ENCODE assay signal across 8 cellular contexts in the genomic region with DNA sequence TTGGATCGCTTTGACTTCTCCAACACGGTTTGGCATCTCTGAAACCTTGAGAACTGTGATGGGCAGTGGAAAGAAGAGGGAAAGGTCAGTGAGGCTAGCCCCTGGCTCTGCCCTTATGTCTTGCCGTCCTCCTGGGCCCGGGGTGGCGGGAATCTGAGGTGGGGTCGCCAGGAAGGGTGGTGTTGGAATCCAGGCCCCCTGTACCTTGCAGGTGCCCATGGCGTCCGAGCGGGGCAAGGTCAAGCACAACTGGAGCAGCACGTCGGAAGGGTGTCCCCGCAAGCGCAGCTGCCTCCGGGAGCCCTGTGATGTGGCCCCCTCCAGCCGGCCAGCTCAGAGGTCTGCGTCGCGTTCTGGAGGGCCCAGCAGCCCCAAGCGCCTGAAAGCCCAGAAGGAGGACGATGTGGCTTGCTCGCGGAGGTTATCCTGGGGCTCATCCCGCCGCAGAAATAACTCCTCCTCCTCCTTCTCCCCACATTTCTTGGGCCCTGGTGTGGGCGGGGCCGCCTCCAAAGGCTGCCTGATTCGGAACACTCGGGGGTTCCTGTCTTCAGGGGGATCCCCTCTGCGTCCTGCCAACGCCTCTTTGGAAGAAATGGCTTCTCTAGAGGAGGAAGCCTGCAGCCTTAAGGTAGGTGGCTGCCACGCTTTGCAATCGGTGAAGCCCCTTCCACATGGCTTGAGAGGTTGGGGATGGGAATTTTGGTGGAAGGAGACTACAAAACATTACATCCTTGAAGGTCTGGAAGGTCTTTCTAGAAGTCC. TPM values are rescaled to one million over a fixed set of nuclear protein-coding genes. Genes with fewer than 3 reads are reported as not detected.
DNase-seq lines count a peak whose midpoint lies in the region; ATAC-seq, FAIRE-seq and TF ChIP-seq lines count a peak whose summit lies in the region.

No MANE protein-coding gene starts in this region.

- peaks cover 62% of the 10 kb centered on the region for H3K4me1 Mint-ChIP-seq in activated T-helper 1 cell treated with anti-CD3 and anti-CD28 coated beads, Interleukin-12 subunit alpha, Interleukin-12 subunit beta, Interleukin-2, Interleukin-4 antibody, amounts not matched to agents 30 ng/mL and 10 ng/mL and 1 ng/mL, durations not matched to agents 14 hours and 24 hours and 36 hours (ENCODE audit: low read depth)

- peaks cover 0 to 19% (median 5%) of the 10 kb centered on the region in 4 donors for H3K9me3 ChIP-seq in upper lobe of left lung

- TF ChIP-seq EP300 in upper lobe of left lung (IDR thresholded peaks at IDR 0.05) = no peak

- peaks cover 64% of the 10 kb centered on the region for H3K36me3 Mint-ChIP-seq in activated T-helper 1 cell treated with anti-CD3 and anti-CD28 coated beads, Interleukin-12 subunit alpha, Interleukin-12 subunit beta, Interleukin-2, Interleukin-4 antibody, amounts not matched to agents 30 ng/mL and 10 ng/mL and 1 ng/mL, durations not matched to agents 14 hours and 24 hours and 36 hours (ENCODE audit: low read depth)

- TF ChIP-seq CTCF in fibroblast of the aortic adventitia (IDR thresholded peaks at IDR 0.05; ENCODE audit: insufficient read depth, low read length) (no peak), omental fat pad (IDR thresholded peaks at IDR 0.05) (no peak), upper lobe of left lung (IDR thresholded peaks at IDR 0.05) (no peak)

- peaks cover 20% of the 10 kb centered on the region for H3K9me3 Mint-ChIP-seq in activated T-helper 1 cell treated with anti-CD3 and anti-CD28 coated beads, Interleukin-12 subunit alpha, Interleukin-12 subunit beta, Interleukin-2, Interleukin-4 antibody, amounts not matched to agents 30 ng/mL and 10 ng/mL and 1 ng/mL, durations not matched to agents 14 hours and 24 hours and 36 hours

- H3K4me1 ChIP-seq in upper lobe of left lung = peaks cover 24 to 38% (median 29%) of the 10 kb centered on the region in 4 donors

- peaks cover 3 to 27% (median 14%) of the 10 kb centered on the region in 4 donors for H3K36me3 ChIP-seq in upper lobe of left lung

- intact Hi-C loops in activated T-helper 1 cell treated with anti-CD3 and anti-CD28 coated beads, Interleukin-12 subunit alpha, Interleukin-12 subunit beta, Interleukin-2, Interleukin-4 antibody, amounts not matched to agents 30 ng/mL and 10 ng/mL and 1 ng/mL, durations not matched to agents 14 hours and 24 hours and 36 hours (cut with micrococcal nuclease) = loop anchor here (1.0 to 2.0 kb wide), 4 partner anchors 134 to 853 kb away; a partner anchor contains a TSS

- peak overlapping the region; percentile 89 to 92 (median 90) for H3K27ac ChIP-seq in upper lobe of left lung

- WGBS in upper lobe of left lung, 2 donors = 0 to 2% methylated on average over 12 to 32 of the region's 32 CpGs

- ATAC-seq in omental fat pad (ENCODE audit: low FRiP score) (peak; percentile 8), upper lobe of left lung (ENCODE audit: low FRiP score in 2 of 2) (peak in 1 of 2 donors; percentile 40), GM19023 (IDR thresholded peaks at IDR 0.05; ENCODE audit: unreplicated experiment) (no peak)

- H3K4me3 Mint-ChIP-seq in activated T-helper 1 cell treated with anti-CD3 and anti-CD28 coated beads, Interleukin-12 subunit alpha, Interleukin-12 subunit beta, Interleukin-2, Interleukin-4 antibody, amounts not matched to agents 30 ng/mL and 10 ng/mL and 1 ng/mL, durations not matched to agents 14 hours and 24 hours and 36 hours = peak overlapping the region; percentile 97

- FAIRE-seq in GM18507 (lab: Jason Lieb, UNC) = peak; percentile 64

- TF ChIP-seq POLR2A in upper lobe of left lung (IDR thresholded peaks at IDR 0.05) = no peak

- no peaks in the 10 kb centered on the region for H3K27me3 Mint-ChIP-seq in activated T-helper 1 cell treated with anti-CD3 and anti-CD28 coated beads, Interleukin-12 subunit alpha, Interleukin-12 subunit beta, Interleukin-2, Interleukin-4 antibody, amounts not matched to agents 30 ng/mL and 10 ng/mL and 1 ng/mL, durations not matched to agents 14 hours and 24 hours and 36 hours (ENCODE audit: insufficient read depth)

- peak overlapping the region; percentile 97 for H3K27ac Mint-ChIP-seq in activated T-helper 1 cell treated with anti-CD3 and anti-CD28 coated beads, Interleukin-12 subunit alpha, Interleukin-12 subunit beta, Interleukin-2, Interleukin-4 antibody, amounts not matched to agents 30 ng/mL and 10 ng/mL and 1 ng/mL, durations not matched to agents 14 hours and 24 hours and 36 hours

- H3K4me3 ChIP-seq in fibroblast of the aortic adventitia (ENCODE audit: low read depth, low read length) (peak overlapping the region; percentile 93), upper lobe of left lung (peak overlapping the region; percentile 69 to 95 (median 84))

- DNase-seq in GM18507 (ENCODE audit: extremely low spot score, insufficient read length, low read depth) = no peak
- DNase-seq in NCI-H69 (lab: John Stamatoyannopoulos, UW) = peak; percentile 30
- DNase-seq in activated T-helper 1 cell treated with anti-CD3 and anti-CD28 coated beads, Interleukin-12 subunit alpha, Interleukin-12 subunit beta, Interleukin-2, Interleukin-4 antibody, amounts not matched to agents 30 ng/mL and 10 ng/mL and 1 ng/mL, durations not matched to agents 14 hours and 24 hours and 36 hours (ENCODE audit: low spot score) = peak; percentile 47
- DNase-seq in fibroblast of the aortic adventitia (ENCODE audit: low read depth) = peak; percentile 5
- no peak for DNase-seq in omental fat pad (ENCODE audit: low spot score)
- DNase-seq in upper lobe of left lung = peak; percentile 51 to 79
- no peak for DNase-seq in NCI-H1694 (lab: John Stamatoyannopoulos, UW)

- no peaks in the 10 kb centered on the region for H3K27me3 ChIP-seq in upper lobe of left lung

RNA-seq across cellular contexts. Expression of a gene that starts 0.9 kb away (rescaled TPM):
- total RNA-seq in activated T-helper 1 cell treated with anti-CD3 and anti-CD28 coated beads, Interleukin-12 subunit alpha, Interleukin-12 subunit beta, Interleukin-2, Interleukin-4 antibody, amounts not matched to agents 30 ng/mL and 10 ng/mL and 1 ng/mL, durations not matched to agents 14 hours and 24 hours and 36 hours = 80.4 and 81.5 TPM in 2 replicates
- total RNA-seq in fibroblast of the aortic adventitia (ENCODE audit: low replicate concordance) (20.8 and 25.6 TPM in 2 replicates), omental fat pad (10 to 100 TPM; 15.1 to 28.7 (median 20.6) TPM), upper lobe of left lung (10 to 100 TPM; 20.3 to 34.6 (median 26.0) TPM)

RNA-seq across cellular contexts. Expression of a gene that starts 43.6 kb away (rescaled TPM):
- total RNA-seq in activated T-helper 1 cell treated with anti-CD3 and anti-CD28 coated beads, Interleukin-12 subunit alpha, Interleukin-12 subunit beta, Interleukin-2, Interleukin-4 antibody, amounts not matched to agents 30 ng/mL and 10 ng/mL and 1 ng/mL, durations not matched to agents 14 hours and 24 hours and 36 hours = 1.8 and 2.4 TPM in 2 replicates
- not detected in 2 replicates for total RNA-seq in fibroblast of the aortic adventitia (ENCODE audit: low replicate concordance)
- 1 to 10 TPM in 1 of 4 donors, not detected in 3; 7.3 TPM for total RNA-seq in omental fat pad
- total RNA-seq in upper lobe of left lung = 10 to 100 TPM in 1 of 6 donors, 1 to 10 TPM in 5; 1.1 to 14.7 (median 1.8) TPM

Comparison
In these comparisons a context has a peak if more than half of its experiments do, and no peak if none do; other contexts are left out.
1. DNase-seq: peak in NCI-H69 (single experiment), activated T-helper 1 cell treated with anti-CD3 and anti-CD28 coated beads, Interleukin-12 subunit alpha, Interleukin-12 subunit beta, Interleukin-2, Interleukin-4 antibody, amounts not matched to agents 30 ng/mL and 10 ng/mL and 1 ng/mL, durations not matched to agents 14 hours and 24 hours and 36 hours (single experiment), fibroblast of the aortic adventitia (single experiment) and upper lobe of left lung (2 of 2); none in GM18507 (single experiment), omental fat pad (single experiment) and NCI-H1694 (single experiment).